8 cellular contexts compared by ENCODE assay signal in genomic region chr12:93442411-93443340, GRCh38. TPM values are rescaled to one million over a fixed set of nuclear protein-coding genes. Genes with fewer than 3 reads are reported as not detected.
DNase-seq lines count a peak whose midpoint lies in the region; ATAC-seq and TF ChIP-seq lines count a peak whose summit lies in the region.

No MANE protein-coding gene starts in this region.

- H3K9ac ChIP-seq in KMS-11 (peak overlapping the region; percentile 89), mammary epithelial cell (ENCODE audit: insufficient read depth, low read length) (peak overlapping the region; percentile 96)

- CTCF ChIA-PET in mammary epithelial cell (lab: Charles Lee; ENCODE audit: low non-redundant PET): interaction anchor here (0.9 kb wide), 1 partner anchor 23 kb away, joined by 4 read pairs; no protein-coding TSS in a partner anchor

- H3K27ac ChIP-seq in KMS-11: peak overlapping the region; percentile 74
- H3K27ac ChIP-seq in mammary epithelial cell (ENCODE audit: insufficient read depth, low read depth, low read length): peak overlapping the region; percentile 95
- peak overlapping the region; percentile 95 for H3K27ac ChIP-seq in lower lobe of right lung
- H3K27ac ChIP-seq in vagina: peak overlapping the region; percentile 92

- in situ Hi-C loops in mammary epithelial cell (cut with MboI; ENCODE audit: low sequenced_read_pairs in 2 of 2): no loop called here

- 2% methylated on average over 18 of the region's 19 CpGs for WGBS in mammary epithelial cell (ENCODE audit: low coverage, missing lambda C conversion rate)

- no peak for DNase-seq in BE2C
- DNase-seq in mammary epithelial cell: peak; percentile 32
- DNase-seq in lower lobe of right lung: no peak
- DNase-seq in vagina (ENCODE audit: extremely low spot score in 2 of 2): no peak
- no peak for DNase-seq in NCI-H446 treated with DMSO at 0.1 percent for 48 hours (lab: John Stamatoyannopoulos, UW)
- no peak for DNase-seq in SIG-M5 (lab: John Stamatoyannopoulos, UW)

- BruUV-seq in mammary epithelial cell (replicated peaks; lab: Mats Ljungman, UMichigan): TSS peak; percentile 75

- TF ChIP-seq CTCF in BE2C (IDR thresholded peaks at IDR 0.05; ENCODE audit: low read depth, low read length) (no peak), KMS-11 (conservative IDR thresholded peaks at IDR 0.05; ENCODE audit: low read depth, low read length) (no peak), mammary epithelial cell (conservative IDR thresholded peaks at IDR 0.05 in 1 of 2, IDR thresholded peaks at IDR 0.05 in 1 of 2; ENCODE audit: extremely low read depth in 1 of 2, insufficient read depth in 1 of 2, low read depth in 1 of 2, low read length in 2 of 2) (no peak), lower lobe of right lung (IDR thresholded peaks at IDR 0.05) (no peak), vagina (IDR thresholded peaks at IDR 0.05) (no peak)

- H3K79me2 ChIP-seq in KMS-11 (ENCODE audit: insufficient read depth, low read depth) (peaks cover 37% of the 10 kb centered on the region), mammary epithelial cell (ENCODE audit: insufficient read depth, low read length) (peaks cover 41% of the 10 kb centered on the region)

- H3K4me2 ChIP-seq in KMS-11 (peak overlapping the region; percentile 96), mammary epithelial cell (ENCODE audit: insufficient read depth, low read depth, low read length) (peak overlapping the region; percentile 74)

- H2AFZ ChIP-seq in KMS-11 (ENCODE audit: low read depth): peak overlapping the region; percentile 96
- H2AFZ ChIP-seq in mammary epithelial cell (ENCODE audit: low read depth, low read length): peak overlapping the region; percentile 87

- H4K20me1 ChIP-seq in KMS-11 (ENCODE audit: insufficient read depth) (peaks cover 31% of the 10 kb centered on the region), mammary epithelial cell (ENCODE audit: insufficient read depth, low read length) (peaks cover 15% of the 10 kb centered on the region)

- intact Hi-C loops in mammary epithelial cell (cut with micrococcal nuclease): loop anchor here (1.0 to 5.0 kb wide), 3 partner anchors 25 to 1175 kb away; partner anchors contain the start of gene MRPL42
- intact Hi-C loops in lower lobe of right lung (cut with DNase I): no loop called here
- intact Hi-C loops in vagina (cut with DNase I): no loop called here

- H3K27me3 ChIP-seq in BE2C (no peaks in the 10 kb centered on the region), KMS-11 (ENCODE audit: insufficient read depth, low read depth) (no peaks in the 10 kb centered on the region), mammary epithelial cell (ENCODE audit: insufficient read depth, low read length) (no peaks in the 10 kb centered on the region), lower lobe of right lung (ENCODE audit: low read depth) (no peaks in the 10 kb centered on the region), vagina (no peaks in the 10 kb centered on the region)

- no peak for TF ChIP-seq POLR2A in vagina (IDR thresholded peaks at IDR 0.05)

- H3K4me3 ChIP-seq in BE2C (ENCODE audit: low read depth, low read length): peak overlapping the region; percentile 97
- H3K4me3 ChIP-seq in KMS-11 (IDR thresholded peaks at IDR 0.05; ENCODE audit: insufficient read depth, low read depth, low read length): no peak overlapping the region
- H3K4me3 ChIP-seq in mammary epithelial cell (replicated peaks in 1 of 3; ENCODE audit: insufficient read depth in 1 of 3, low read depth in 2 of 3, low read length in 3 of 3): peak overlapping the region; percentile 51 to 93 (median 72)
- H3K4me3 ChIP-seq in lower lobe of right lung: peak overlapping the region; percentile 90
- H3K4me3 ChIP-seq in vagina: peak overlapping the region; percentile 81 to 99

- dilution Hi-C loops in mammary epithelial cell (cut with HindIII; ENCODE audit: low sequenced_read_pairs): no loop called here

- ATAC-seq in lower lobe of right lung (peak in 1 of 2 donors; percentile 3), GM21526 (IDR thresholded peaks at IDR 0.05; ENCODE audit: low FRiP score, unreplicated experiment) (no peak)

- H3K36me3 ChIP-seq in BE2C (peaks cover 8% of the 10 kb centered on the region), KMS-11 (ENCODE audit: insufficient read depth) (no peaks in the 10 kb centered on the region), mammary epithelial cell (ENCODE audit: insufficient read depth, low read length) (no peaks in the 10 kb centered on the region), lower lobe of right lung (no peaks in the 10 kb centered on the region), vagina (no peaks in the 10 kb centered on the region)

- H3K9me3 ChIP-seq in BE2C: no peaks in the 10 kb centered on the region
- H3K9me3 ChIP-seq in mammary epithelial cell (replicated peaks; ENCODE audit: insufficient read depth, low read length): no peaks in the 10 kb centered on the region
- H3K9me3 ChIP-seq in lower lobe of right lung: no peaks in the 10 kb centered on the region
- no peaks in the 10 kb centered on the region for H3K9me3 ChIP-seq in vagina

- H3K4me1 ChIP-seq in BE2C (no peaks in the 10 kb centered on the region; the same call in 1 of the 2 replicates), KMS-11 (ENCODE audit: low read depth, poor library complexity, severe bottlenecking) (peaks cover 32% of the 10 kb centered on the region), mammary epithelial cell (ENCODE audit: insufficient read depth, low read length) (peaks cover 32% of the 10 kb centered on the region), lower lobe of right lung (peaks cover 34% of the 10 kb centered on the region), vagina (peaks cover 40% of the 10 kb centered on the region)

RNA-seq across cellular contexts. Expression of gene UBE2N, which starts 0.9 kb away (rescaled TPM):
- polyA plus RNA-seq in BE2C (2012; ENCODE audit: insufficient read depth, insufficient read length, low read depth): 184 TPM
- total RNA-seq in mammary epithelial cell (100 to 1,000 TPM in 1 of 2 donors, 10 to 100 TPM in 1; 65.5 to 137 TPM), lower lobe of right lung (65.7 TPM), vagina (52.5 TPM)
- polyA plus RNA-seq in mammary epithelial cell: 146 TPM
- 87.5 TPM for polyA minus RNA-seq in mammary epithelial cell

RNA-seq across cellular contexts. Expression of gene MRPL42, which starts 24.6 kb away (rescaled TPM):
- polyA plus RNA-seq in BE2C (2012; ENCODE audit: insufficient read depth, insufficient read length, low read depth): 50.4 TPM
- total RNA-seq in mammary epithelial cell (10 to 100 TPM; 45.7 to 58.5 TPM), lower lobe of right lung (44.4 TPM), vagina (21.4 TPM)
- 45.1 TPM for polyA plus RNA-seq in mammary epithelial cell
- polyA minus RNA-seq in mammary epithelial cell: 43.4 TPM
